ENCODE assay signal across 8 cellular contexts in the genomic region with DNA sequence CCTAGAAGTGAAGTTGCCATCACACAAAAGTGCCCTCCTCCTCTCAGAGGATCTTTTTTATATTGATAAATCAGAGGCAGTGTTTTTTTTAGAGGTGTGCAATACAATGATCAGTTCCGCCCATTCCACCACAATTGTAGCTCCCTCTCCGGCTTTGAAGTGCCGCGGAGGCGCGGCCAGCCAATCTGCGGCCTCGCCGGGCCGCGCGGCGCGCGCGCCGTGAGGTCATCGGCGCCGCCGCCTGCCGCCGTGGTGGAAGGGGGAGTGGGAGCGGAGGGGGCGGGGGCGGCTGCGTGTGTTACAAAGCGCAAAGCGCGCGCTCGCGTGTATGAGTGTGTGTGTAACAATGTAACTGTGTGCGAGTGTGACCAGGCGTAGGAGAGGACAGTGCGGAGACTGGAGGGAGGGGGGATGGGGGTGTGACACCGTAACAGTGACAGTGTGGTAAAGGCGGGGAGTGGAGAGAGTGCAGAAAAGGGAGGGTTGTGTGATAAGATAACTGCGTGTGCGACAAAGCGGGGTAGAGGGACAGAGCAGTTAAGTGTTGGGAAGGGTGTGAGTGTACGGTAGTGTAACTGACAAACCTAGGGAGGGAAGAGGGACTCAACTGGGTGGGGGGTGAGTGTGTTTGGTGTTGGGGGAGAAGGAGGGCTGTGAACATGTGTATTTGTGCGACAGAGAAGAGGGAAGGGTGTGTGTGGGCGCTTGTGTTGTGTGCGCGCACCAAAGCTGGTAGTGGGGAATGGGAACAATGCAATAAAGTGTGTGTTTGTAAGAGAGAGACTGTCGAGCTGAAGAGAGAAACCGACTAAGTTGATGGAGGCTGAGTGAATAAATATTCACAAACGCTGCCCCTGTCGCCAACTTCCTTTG. TPM values are rescaled to one million over a fixed set of nuclear protein-coding genes. Genes with fewer than 3 reads are reported as not detected.
DNase-seq lines count a peak whose midpoint lies in the region; ATAC-seq and TF ChIP-seq lines count a peak whose summit lies in the region.

A gene (minus strand): TSS at position 108 of the 873 bp plus-strand sequence. CDS start 88 bp downstream, at position 20.

- H3K27me3 ChIP-seq in CD8-positive, alpha-beta memory T cell (ENCODE audit: insufficient read depth, low read length, poor library complexity, severe bottlenecking) = peaks cover 52% of the 10 kb centered on the region
- H3K27me3 ChIP-seq in effector memory CD4-positive, alpha-beta T cell (replicated peaks; ENCODE audit: control insufficient read depth, insufficient read depth, low read length, poor library complexity, severe bottlenecking) = peaks cover 57% of the 10 kb centered on the region

- H3K36me3 Mint-ChIP-seq in CD8-positive, alpha-beta memory T cell = peaks cover 0 to 1% (median 1%) of the 10 kb centered on the region in 3 donors
- no peaks in the 10 kb centered on the region for H3K36me3 Mint-ChIP-seq in nephron (ENCODE audit: low read depth)

- no peak for TF ChIP-seq CTCF in nephron (IDR thresholded peaks at IDR 0.05; ENCODE audit: unreplicated experiment in 3 of 3)

- H3K4me1 ChIP-seq in CD8-positive, alpha-beta memory T cell (ENCODE audit: insufficient read depth, low read length) = peaks cover 13% of the 10 kb centered on the region
- H3K4me1 ChIP-seq in effector memory CD4-positive, alpha-beta T cell (ENCODE audit: control insufficient read depth, insufficient read depth, low read length, poor library complexity, severe bottlenecking) = peaks cover 35% of the 10 kb centered on the region

- peak within 1 kb of the TSS in 3 of 8 donors; percentile 20 to 52 (median 48) for H3K27ac Mint-ChIP-seq in CD8-positive, alpha-beta memory T cell
- no peak within 1 kb of the TSS for H3K27ac Mint-ChIP-seq in nephron

- H3K9me3 ChIP-seq in CD8-positive, alpha-beta memory T cell (ENCODE audit: low read length) = no peaks in the 10 kb centered on the region
- H3K9me3 ChIP-seq in effector memory CD4-positive, alpha-beta T cell (ENCODE audit: control insufficient read depth, low read length) = no peaks in the 10 kb centered on the region

- ATAC-seq in GM18867 (IDR thresholded peaks at IDR 0.05; ENCODE audit: unreplicated experiment) (no peak), HG03457 (IDR thresholded peaks at IDR 0.05; ENCODE audit: unreplicated experiment) (no peak)

- peaks cover 22 to 27% (median 24%) of the 10 kb centered on the region in 3 donors for H3K4me1 Mint-ChIP-seq in CD8-positive, alpha-beta memory T cell
- peaks cover 34% of the 10 kb centered on the region for H3K4me1 Mint-ChIP-seq in nephron

- peaks cover 19 to 47% (median 38%) of the 10 kb centered on the region in 5 donors for H3K9me3 Mint-ChIP-seq in CD8-positive, alpha-beta memory T cell
- H3K9me3 Mint-ChIP-seq in nephron = peaks cover 5% of the 10 kb centered on the region

- H3K36me3 ChIP-seq in CD8-positive, alpha-beta memory T cell (ENCODE audit: insufficient read depth, low read length) = no peaks in the 10 kb centered on the region
- H3K36me3 ChIP-seq in effector memory CD4-positive, alpha-beta T cell (ENCODE audit: control insufficient read depth, insufficient read depth, low read length) = no peaks in the 10 kb centered on the region

- H3K4me3 ChIP-seq in CD8-positive, alpha-beta memory T cell (ENCODE audit: low read length) = no peak within 1 kb of the TSS
- peak within 1 kb of the TSS; percentile 30 for H3K4me3 ChIP-seq in effector memory CD4-positive, alpha-beta T cell (ENCODE audit: insufficient read depth, low read depth, low read length, poor library complexity, severe bottlenecking)

- POLR2A ChIA-PET in CD8-positive, alpha-beta memory T cell (lab: Charles Lee) = no interaction called here

- no peak within 1 kb of the TSS for H3K27ac ChIP-seq in CD8-positive, alpha-beta memory T cell (ENCODE audit: low read depth, low read length)
- H3K27ac ChIP-seq in effector memory CD4-positive, alpha-beta T cell (ENCODE audit: insufficient read depth, low read length, poor library complexity, severe bottlenecking) = no peak within 1 kb of the TSS

- no peak for DNase-seq in CD8-positive, alpha-beta memory T cell
- DNase-seq in HT-29 (ENCODE audit: low spot score) = peak; percentile 50
- peak; percentile 71 to 88 for DNase-seq in SHP77 (lab: John Stamatoyannopoulos, UW)
- DNase-seq in effector memory CD4-positive, alpha-beta T cell = no peak
- no peak for DNase-seq in hypothalamus (lab: John Stamatoyannopoulos, UW)

- CTCF ChIA-PET in CD8-positive, alpha-beta memory T cell (lab: Charles Lee) = no interaction called here

- peak within 1 kb of the TSS; percentile 54 to 85 (median 71) for H3K4me3 Mint-ChIP-seq in CD8-positive, alpha-beta memory T cell
- peak within 1 kb of the TSS; percentile 75 to 83 (median 80) for H3K4me3 Mint-ChIP-seq in nephron

- H3K27me3 Mint-ChIP-seq in CD8-positive, alpha-beta memory T cell = peaks cover 65 to 83% of the 10 kb centered on the region in 2 donors
- peaks cover 93% of the 10 kb centered on the region for H3K27me3 Mint-ChIP-seq in nephron (ENCODE audit: low read depth)

RNA-seq across cellular contexts. Expression of the gene that starts here (rescaled TPM):
- total RNA-seq in CD8-positive, alpha-beta memory T cell = not detected
- not detected for polyA plus RNA-seq in CD8-positive, alpha-beta memory T cell
- not detected in 2 replicates for total RNA-seq in HT-29 (2014; rRNA removed; shearing (Covaris generic))

Comparison
In these comparisons a context has a peak if more than half of its experiments do, and no peak if none do; other contexts are left out.
1. Peak in DNase-seq in HT-29; RNA of the gene not detected or under 1 TPM.
2. DNase-seq: peak in SHP77 (2 of 2); none in CD8-positive, alpha-beta memory T cell (0 of 5), effector memory CD4-positive, alpha-beta T cell (0 of 3) and hypothalamus (0 of 51).